Comparison of ENCODE assay signal across 1 cellular context in genomic region chr22:37569009-37569920, GRCh38.
TF ChIP-seq lines count a peak whose summit lies in the region.

No MANE protein-coding gene starts in this region.

TF ChIP-seq in HepG2, 621 proteins besides CTCF, POLR2A, EP300 and RAD21 (continues in another document):
- TF ChIP-seq MXD4 (CRISPR knock-in tag; IDR thresholded peaks at IDR 0.05) (no peak; the same call in 1 of the 2 replicates), CHCHD3 (CRISPR knock-in tag; IDR thresholded peaks at IDR 0.05) (no peak), ZNF572 (CRISPR knock-in tag; IDR thresholded peaks at IDR 0.05) (peak; percentile 73), SRY (CRISPR knock-in tag; IDR thresholded peaks at IDR 0.05) (peak; percentile 68; the same call in 1 of the 2 replicates), ZNF20 (CRISPR knock-in tag; IDR thresholded peaks at IDR 0.05) (0 out of 2 replicates have a peak, but pooled peaks have one; percentile 27), SATB2 (CRISPR knock-in tag; IDR thresholded peaks at IDR 0.05) (no peak), ZNF720 (CRISPR knock-in tag; IDR thresholded peaks at IDR 0.05) (no peak), ZNF709 (CRISPR knock-in tag; IDR thresholded peaks at IDR 0.05) (no peak), CENPBD1 (CRISPR knock-in tag; IDR thresholded peaks at IDR 0.05; ENCODE audit: borderline replicate concordance, low read depth) (no peak), NBN (conservative IDR thresholded peaks at IDR 0.05) (no peak), ZNF614 (CRISPR knock-in tag; IDR thresholded peaks at IDR 0.05; ENCODE audit: borderline replicate concordance) (peak; percentile 57; the same call in 1 of the 2 replicates), FOXA3 (CRISPR knock-in tag; IDR thresholded peaks at IDR 0.05) (peak; percentile 57; the same call in 1 of the 2 replicates), RERE (CRISPR knock-in tag; IDR thresholded peaks at IDR 0.05; ENCODE audit: low read depth) (no peak; the same call in 1 of the 2 replicates), HIC2 (CRISPR knock-in tag; IDR thresholded peaks at IDR 0.05; ENCODE audit: low read depth) (peak; percentile 14; the same call in 1 of the 2 replicates), ZSCAN12 (CRISPR knock-in tag; IDR thresholded peaks at IDR 0.05) (no peak), TP53 (CRISPR knock-in tag; conservative IDR thresholded peaks at IDR 0.05) (no peak; the same call in 1 of the 2 replicates), ZNF337 (CRISPR knock-in tag; IDR thresholded peaks at IDR 0.05; ENCODE audit: borderline replicate concordance, low read depth) (no peak), ZNF670 (CRISPR knock-in tag; IDR thresholded peaks at IDR 0.05; ENCODE audit: borderline replicate concordance) (peak; percentile 83; the same call in 1 of the 2 replicates), AKAP8 (CRISPR knock-in tag; IDR thresholded peaks at IDR 0.05) (peak; percentile 100), ARNTL (CRISPR knock-in tag; IDR thresholded peaks at IDR 0.05) (peak; percentile 80), ELF4 (CRISPR knock-in tag; IDR thresholded peaks at IDR 0.05; ENCODE audit: borderline replicate concordance) (peak; percentile 86; the same call in 1 of the 2 replicates), ZNF264 (CRISPR knock-in tag; IDR thresholded peaks at IDR 0.05) (0 out of 2 replicates have a peak, but pooled peaks have one; percentile 34), ZSCAN30 (CRISPR knock-in tag; IDR thresholded peaks at IDR 0.05) (no peak), ZFX (CRISPR knock-in tag; IDR thresholded peaks at IDR 0.05; ENCODE audit: low read depth) (peak; percentile 68; the same call in 1 of the 2 replicates), NR2F6 (IDR thresholded peaks at IDR 0.05) (peak; percentile 68), NR2F6 (CRISPR knock-in tag; IDR thresholded peaks at IDR 0.05) (peak; percentile 66), BHLHE40 (IDR thresholded peaks at IDR 0.05; ENCODE audit: low read length) (no peak), TFAP4 (IDR thresholded peaks at IDR 0.05; ENCODE audit: borderline replicate concordance, low read depth) (peak; percentile 93), PRDM4 (CRISPR knock-in tag; IDR thresholded peaks at IDR 0.05; ENCODE audit: borderline replicate concordance) (no peak), RFX3 (CRISPR knock-in tag; IDR thresholded peaks at IDR 0.05) (no peak), ZNF761 (CRISPR knock-in tag; conservative IDR thresholded peaks at IDR 0.05) (no peak), TRIM24 (CRISPR knock-in tag; IDR thresholded peaks at IDR 0.05) (no peak), IRF9 (CRISPR knock-in tag; IDR thresholded peaks at IDR 0.05; ENCODE audit: borderline replicate concordance) (peak; percentile 90), SNAPC4 (CRISPR knock-in tag; IDR thresholded peaks at IDR 0.05) (peak; percentile 83), ZBTB7B (CRISPR knock-in tag; IDR thresholded peaks at IDR 0.05) (peak; percentile 91; the same call in 1 of the 2 replicates), GLMP (CRISPR knock-in tag; IDR thresholded peaks at IDR 0.05; ENCODE audit: borderline replicate concordance) (no peak), RFX1 (IDR thresholded peaks at IDR 0.05) (no peak), SNAI1 (CRISPR knock-in tag; IDR thresholded peaks at IDR 0.05; ENCODE audit: borderline replicate concordance) (peak; percentile 91), ZNF235 (CRISPR knock-in tag; IDR thresholded peaks at IDR 0.05; ENCODE audit: borderline replicate concordance) (peak; percentile 79; the same call in 1 of the 2 replicates), RBM39 (IDR thresholded peaks at IDR 0.05; ENCODE audit: low read depth, low read length, poor library complexity, severe bottlenecking) (no peak), TAF1 (CRISPR knock-in tag; IDR thresholded peaks at IDR 0.05) (peak; percentile 49; the same call in 1 of the 2 replicates), NFIB (CRISPR knock-in tag; IDR thresholded peaks at IDR 0.05; ENCODE audit: borderline replicate concordance) (no peak), SMARCC2 (IDR thresholded peaks at IDR 0.05) (no peak), RXRB (CRISPR knock-in tag; IDR thresholded peaks at IDR 0.05; ENCODE audit: borderline replicate concordance) (peak; percentile 80; the same call in 1 of the 2 replicates), MAFG (CRISPR knock-in tag; IDR thresholded peaks at IDR 0.05) (no peak), BORCS8-MEF2B (CRISPR knock-in tag; IDR thresholded peaks at IDR 0.05) (peak; percentile 55; the same call in 1 of the 2 replicates), KAT7 (CRISPR knock-in tag; IDR thresholded peaks at IDR 0.05; ENCODE audit: borderline replicate concordance) (no peak; the same call in 1 of the 2 replicates)
